ENCODE assay signal across 1 cellular context in the genomic region with DNA sequence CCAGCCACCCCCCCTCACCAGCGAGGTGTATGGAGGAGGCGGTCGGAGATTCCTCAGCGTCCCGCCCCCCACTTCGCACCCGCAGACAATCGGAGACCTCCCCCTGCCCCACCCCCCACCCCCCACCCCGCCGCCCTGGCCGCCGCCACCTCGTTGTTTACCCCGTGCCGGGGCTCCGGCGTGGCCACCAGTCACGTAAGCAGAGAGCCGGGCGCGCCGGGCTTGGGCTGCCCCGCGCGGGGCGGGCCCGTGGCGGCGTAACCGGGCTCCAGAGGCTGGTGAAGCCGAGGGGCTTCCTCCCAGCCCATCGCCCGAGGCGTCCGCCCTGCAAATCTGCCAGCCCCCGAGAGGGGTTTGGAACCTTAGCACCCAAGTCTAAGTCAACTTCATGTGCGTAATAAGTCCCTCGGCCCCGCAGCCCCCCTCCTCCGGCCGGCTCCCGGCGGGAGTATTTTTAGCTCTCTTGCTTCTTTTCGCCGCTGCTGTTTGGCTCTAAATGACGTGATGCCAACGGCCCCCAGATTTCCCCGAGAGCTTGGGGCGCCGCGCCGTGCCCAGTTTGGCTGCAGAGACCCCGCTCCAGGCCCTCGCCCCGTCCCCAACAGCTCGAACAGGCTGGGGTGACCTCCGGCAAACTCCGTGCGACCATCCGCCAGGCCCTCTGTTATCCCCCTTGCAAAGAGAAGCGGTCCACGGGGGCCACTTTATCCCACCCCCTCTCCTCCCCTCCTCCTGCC.
TF ChIP-seq lines count a peak whose summit lies in the region.

No MANE protein-coding gene starts in this region.

TF ChIP-seq in K562, 482 proteins besides CTCF, POLR2A, EP300 and RAD21 (continued from another document):
- TF ChIP-seq, protein P1, sequence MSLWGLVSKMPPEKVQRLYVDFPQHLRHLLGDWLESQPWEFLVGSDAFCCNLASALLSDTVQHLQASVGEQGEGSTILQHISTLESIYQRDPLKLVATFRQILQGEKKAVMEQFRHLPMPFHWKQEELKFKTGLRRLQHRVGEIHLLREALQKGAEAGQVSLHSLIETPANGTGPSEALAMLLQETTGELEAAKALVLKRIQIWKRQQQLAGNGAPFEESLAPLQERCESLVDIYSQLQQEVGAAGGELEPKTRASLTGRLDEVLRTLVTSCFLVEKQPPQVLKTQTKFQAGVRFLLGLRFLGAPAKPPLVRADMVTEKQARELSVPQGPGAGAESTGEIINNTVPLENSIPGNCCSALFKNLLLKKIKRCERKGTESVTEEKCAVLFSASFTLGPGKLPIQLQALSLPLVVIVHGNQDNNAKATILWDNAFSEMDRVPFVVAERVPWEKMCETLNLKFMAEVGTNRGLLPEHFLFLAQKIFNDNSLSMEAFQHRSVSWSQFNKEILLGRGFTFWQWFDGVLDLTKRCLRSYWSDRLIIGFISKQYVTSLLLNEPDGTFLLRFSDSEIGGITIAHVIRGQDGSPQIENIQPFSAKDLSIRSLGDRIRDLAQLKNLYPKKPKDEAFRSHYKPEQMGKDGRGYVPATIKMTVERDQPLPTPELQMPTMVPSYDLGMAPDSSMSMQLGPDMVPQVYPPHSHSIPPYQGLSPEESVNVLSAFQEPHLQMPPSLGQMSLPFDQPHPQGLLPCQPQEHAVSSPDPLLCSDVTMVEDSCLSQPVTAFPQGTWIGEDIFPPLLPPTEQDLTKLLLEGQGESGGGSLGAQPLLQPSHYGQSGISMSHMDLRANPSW (CRISPR knock-in tag; IDR thresholded peaks at IDR 0.05), result no peak
- TF ChIP-seq ZNF507 (tag; conservative IDR thresholded peaks at IDR 0.05) (no peak), TFAM (CRISPR knock-in tag; conservative IDR thresholded peaks at IDR 0.05) (no peak), MTA3 (IDR thresholded peaks at IDR 0.05; ENCODE audit: borderline replicate concordance) (no peak), PHF8 (IDR thresholded peaks at IDR 0.05; ENCODE audit: borderline replicate concordance, low read length) (0 out of 2 replicates have a peak, but pooled peaks have one; percentile 11), ZNF584 (CRISPR knock-in tag; IDR thresholded peaks at IDR 0.05; ENCODE audit: low read depth) (no peak), MXI1 (IDR thresholded peaks at IDR 0.05; ENCODE audit: low read depth, low read length) (no peak), KDM5B (IDR thresholded peaks at IDR 0.05; ENCODE audit: insufficient replicate concordance, low read depth, low read length) (peak; percentile 57), SP2 (IDR thresholded peaks at IDR 0.05; ENCODE audit: extremely low read depth, low read depth, low read length, poor library complexity, severe bottlenecking) (no peak), POLR3A (IDR thresholded peaks at IDR 0.05; ENCODE audit: borderline replicate concordance, extremely low read depth, insufficient read depth, insufficient read length) (no peak)
- TF ChIP-seq, protein P2, sequence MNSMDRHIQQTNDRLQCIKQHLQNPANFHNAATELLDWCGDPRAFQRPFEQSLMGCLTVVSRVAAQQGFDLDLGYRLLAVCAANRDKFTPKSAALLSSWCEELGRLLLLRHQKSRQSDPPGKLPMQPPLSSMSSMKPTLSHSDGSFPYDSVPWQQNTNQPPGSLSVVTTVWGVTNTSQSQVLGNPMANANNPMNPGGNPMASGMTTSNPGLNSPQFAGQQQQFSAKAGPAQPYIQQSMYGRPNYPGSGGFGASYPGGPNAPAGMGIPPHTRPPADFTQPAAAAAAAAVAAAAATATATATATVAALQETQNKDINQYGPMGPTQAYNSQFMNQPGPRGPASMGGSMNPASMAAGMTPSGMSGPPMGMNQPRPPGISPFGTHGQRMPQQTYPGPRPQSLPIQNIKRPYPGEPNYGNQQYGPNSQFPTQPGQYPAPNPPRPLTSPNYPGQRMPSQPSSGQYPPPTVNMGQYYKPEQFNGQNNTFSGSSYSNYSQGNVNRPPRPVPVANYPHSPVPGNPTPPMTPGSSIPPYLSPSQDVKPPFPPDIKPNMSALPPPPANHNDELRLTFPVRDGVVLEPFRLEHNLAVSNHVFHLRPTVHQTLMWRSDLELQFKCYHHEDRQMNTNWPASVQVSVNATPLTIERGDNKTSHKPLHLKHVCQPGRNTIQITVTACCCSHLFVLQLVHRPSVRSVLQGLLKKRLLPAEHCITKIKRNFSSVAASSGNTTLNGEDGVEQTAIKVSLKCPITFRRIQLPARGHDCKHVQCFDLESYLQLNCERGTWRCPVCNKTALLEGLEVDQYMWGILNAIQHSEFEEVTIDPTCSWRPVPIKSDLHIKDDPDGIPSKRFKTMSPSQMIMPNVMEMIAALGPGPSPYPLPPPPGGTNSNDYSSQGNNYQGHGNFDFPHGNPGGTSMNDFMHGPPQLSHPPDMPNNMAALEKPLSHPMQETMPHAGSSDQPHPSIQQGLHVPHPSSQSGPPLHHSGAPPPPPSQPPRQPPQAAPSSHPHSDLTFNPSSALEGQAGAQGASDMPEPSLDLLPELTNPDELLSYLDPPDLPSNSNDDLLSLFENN (IDR thresholded peaks at IDR 0.05; ENCODE audit: low read depth in 2 of 2, low read length in 2 of 2), result no peak
- TF ChIP-seq, protein P3, sequence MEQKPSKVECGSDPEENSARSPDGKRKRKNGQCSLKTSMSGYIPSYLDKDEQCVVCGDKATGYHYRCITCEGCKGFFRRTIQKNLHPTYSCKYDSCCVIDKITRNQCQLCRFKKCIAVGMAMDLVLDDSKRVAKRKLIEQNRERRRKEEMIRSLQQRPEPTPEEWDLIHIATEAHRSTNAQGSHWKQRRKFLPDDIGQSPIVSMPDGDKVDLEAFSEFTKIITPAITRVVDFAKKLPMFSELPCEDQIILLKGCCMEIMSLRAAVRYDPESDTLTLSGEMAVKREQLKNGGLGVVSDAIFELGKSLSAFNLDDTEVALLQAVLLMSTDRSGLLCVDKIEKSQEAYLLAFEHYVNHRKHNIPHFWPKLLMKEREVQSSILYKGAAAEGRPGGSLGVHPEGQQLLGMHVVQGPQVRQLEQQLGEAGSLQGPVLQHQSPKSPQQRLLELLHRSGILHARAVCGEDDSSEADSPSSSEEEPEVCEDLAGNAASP (IDR thresholded peaks at IDR 0.05), result no peak
